ENCODE assay signal across 1 cellular context in the genomic region with DNA sequence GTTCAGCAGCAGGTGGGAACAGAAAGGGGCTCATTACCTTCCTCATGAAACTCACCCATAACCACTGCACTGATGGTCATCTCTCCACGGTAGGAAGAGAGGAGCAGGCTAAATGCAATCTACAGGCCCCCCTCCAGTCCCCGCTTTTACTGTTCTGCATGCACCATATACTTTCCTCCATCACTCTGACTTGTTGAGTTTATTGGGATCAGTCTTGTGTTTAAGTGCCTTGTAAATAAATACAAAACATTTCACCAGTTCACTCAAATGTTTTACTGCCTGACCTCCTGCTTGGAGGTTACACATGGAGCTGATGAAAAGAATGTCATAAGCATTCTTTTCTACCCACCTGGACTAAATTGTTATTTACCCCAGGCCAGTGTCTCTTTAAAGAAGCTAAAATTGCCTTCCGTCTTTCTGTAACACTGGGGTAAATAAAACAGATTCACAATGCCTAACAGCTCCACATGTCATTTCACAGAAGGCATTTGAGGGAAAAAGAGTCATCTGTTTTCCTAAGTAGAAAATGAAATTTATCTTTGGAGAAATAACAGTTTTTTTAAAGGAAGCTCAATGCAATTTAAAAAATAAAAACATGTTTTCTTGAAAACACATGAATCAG.
A peak's percentile ranks its signal among the peaks of the same experiment; 100 is the strongest.
TF ChIP-seq lines count a peak whose summit lies in the region.

No MANE protein-coding gene starts in this region.

TF ChIP-seq in HEK293, 187 proteins besides CTCF, POLR2A, EP300 and RAD21 (continued from another document and continues in another):
- TF ChIP-seq, protein P1, sequence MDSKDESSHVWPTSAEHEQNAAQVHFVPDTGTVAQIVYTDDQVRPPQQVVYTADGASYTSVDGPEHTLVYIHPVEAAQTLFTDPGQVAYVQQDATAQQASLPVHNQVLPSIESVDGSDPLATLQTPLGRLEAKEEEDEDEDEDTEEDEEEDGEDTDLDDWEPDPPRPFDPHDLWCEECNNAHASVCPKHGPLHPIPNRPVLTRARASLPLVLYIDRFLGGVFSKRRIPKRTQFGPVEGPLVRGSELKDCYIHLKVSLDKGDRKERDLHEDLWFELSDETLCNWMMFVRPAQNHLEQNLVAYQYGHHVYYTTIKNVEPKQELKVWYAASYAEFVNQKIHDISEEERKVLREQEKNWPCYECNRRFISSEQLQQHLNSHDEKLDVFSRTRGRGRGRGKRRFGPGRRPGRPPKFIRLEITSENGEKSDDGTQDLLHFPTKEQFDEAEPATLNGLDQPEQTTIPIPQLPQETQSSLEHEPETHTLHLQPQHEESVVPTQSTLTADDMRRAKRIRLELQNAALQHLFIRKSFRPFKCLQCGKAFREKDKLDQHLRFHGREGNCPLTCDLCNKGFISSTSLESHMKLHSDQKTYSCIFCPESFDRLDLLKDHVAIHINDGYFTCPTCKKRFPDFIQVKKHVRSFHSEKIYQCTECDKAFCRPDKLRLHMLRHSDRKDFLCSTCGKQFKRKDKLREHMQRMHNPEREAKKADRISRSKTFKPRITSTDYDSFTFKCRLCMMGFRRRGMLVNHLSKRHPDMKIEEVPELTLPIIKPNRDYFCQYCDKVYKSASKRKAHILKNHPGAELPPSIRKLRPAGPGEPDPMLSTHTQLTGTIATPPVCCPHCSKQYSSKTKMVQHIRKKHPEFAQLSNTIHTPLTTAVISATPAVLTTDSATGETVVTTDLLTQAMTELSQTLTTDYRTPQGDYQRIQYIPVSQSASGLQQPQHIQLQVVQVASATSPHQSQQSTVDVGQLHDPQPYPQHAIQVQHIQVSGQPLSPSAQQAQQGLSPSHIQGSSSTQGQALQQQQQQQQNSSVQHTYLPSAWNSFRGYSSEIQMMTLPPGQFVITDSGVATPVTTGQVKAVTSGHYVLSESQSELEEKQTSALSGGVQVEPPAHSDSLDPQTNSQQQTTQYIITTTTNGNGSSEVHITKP (tag by site-specific recombination; IDR thresholded peaks at IDR 0.05) = no peak
- TF ChIP-seq ZNF24 (tag by site-specific recombination; IDR thresholded peaks at IDR 0.05) (peak; percentile 95), SALL2 (tag by site-specific recombination; IDR thresholded peaks at IDR 0.05; ENCODE audit: borderline replicate concordance) (no peak), ZNF626 (tag by site-specific recombination; IDR thresholded peaks at IDR 0.05) (peak; percentile 47; the same call in 1 of the 2 replicates), ZBTB21 (tag by site-specific recombination; IDR thresholded peaks at IDR 0.05) (no peak), FEZF1 (tag by site-specific recombination; IDR thresholded peaks at IDR 0.05) (peak; percentile 99), ZNF146 (tag by site-specific recombination; IDR thresholded peaks at IDR 0.05) (no peak; the same call in 1 of the 2 replicates), ZNF10 (tag by site-specific recombination; IDR thresholded peaks at IDR 0.05) (peak; percentile 57), ZNF23 (tag by site-specific recombination; IDR thresholded peaks at IDR 0.05; ENCODE audit: borderline replicate concordance) (no peak), ZNF169 (tag by site-specific recombination; IDR thresholded peaks at IDR 0.05) (no peak), GLIS1 (tag by site-specific recombination; IDR thresholded peaks at IDR 0.05) (peak; percentile 99), ZNF830 (tag by site-specific recombination; IDR thresholded peaks at IDR 0.05; ENCODE audit: low read depth) (no peak), ZNF48 (tag by site-specific recombination; IDR thresholded peaks at IDR 0.05) (no peak), ZNF350 (tag by site-specific recombination; IDR thresholded peaks at IDR 0.05) (no peak), ZNF677 (tag by site-specific recombination; IDR thresholded peaks at IDR 0.05) (no peak), ZNF112 (tag by site-specific recombination; IDR thresholded peaks at IDR 0.05) (no peak), ZNF302 (tag by site-specific recombination; IDR thresholded peaks at IDR 0.05; ENCODE audit: low read depth) (0 out of 2 replicates have a peak, but pooled peaks have one; percentile 49), ZFHX2 (tag by site-specific recombination; conservative IDR thresholded peaks at IDR 0.05) (0 out of 2 replicates have a peak, but pooled peaks have one; percentile 24), ZNF510 (tag by site-specific recombination; IDR thresholded peaks at IDR 0.05; ENCODE audit: insufficient replicate concordance) (no peak), ZFP3 (tag by site-specific recombination; IDR thresholded peaks at IDR 0.05; ENCODE audit: low read depth) (no peak), WT1 (tag by site-specific recombination; IDR thresholded peaks at IDR 0.05) (peak; percentile 35; the same call in 1 of the 2 replicates), YY1 (tag by site-specific recombination; IDR thresholded peaks at IDR 0.05) (peak; percentile 70), BCL11A (tag by site-specific recombination; IDR thresholded peaks at IDR 0.05; ENCODE audit: low read depth) (peak; percentile 32; the same call in 1 of the 2 replicates), OVOL3 (tag by site-specific recombination; IDR thresholded peaks at IDR 0.05) (peak; percentile 96), ZNF239 (tag by site-specific recombination; IDR thresholded peaks at IDR 0.05) (no peak), ZNF610 (tag by site-specific recombination; IDR thresholded peaks at IDR 0.05; ENCODE audit: borderline replicate concordance) (peak; percentile 93; the same call in 1 of the 2 replicates), ZNF76 (tag by site-specific recombination; IDR thresholded peaks at IDR 0.05; ENCODE audit: borderline replicate concordance, low read depth) (no peak), KLF10 (tag by site-specific recombination; IDR thresholded peaks at IDR 0.05) (peak; percentile 87), ZNF654 (tag by site-specific recombination; IDR thresholded peaks at IDR 0.05; ENCODE audit: low read depth) (no peak), ZFP41 (tag by site-specific recombination; IDR thresholded peaks at IDR 0.05; ENCODE audit: borderline replicate concordance) (no peak), ZBTB8A (tag by site-specific recombination; IDR thresholded peaks at IDR 0.05) (peak; percentile 79)
- TF ChIP-seq, protein P2, sequence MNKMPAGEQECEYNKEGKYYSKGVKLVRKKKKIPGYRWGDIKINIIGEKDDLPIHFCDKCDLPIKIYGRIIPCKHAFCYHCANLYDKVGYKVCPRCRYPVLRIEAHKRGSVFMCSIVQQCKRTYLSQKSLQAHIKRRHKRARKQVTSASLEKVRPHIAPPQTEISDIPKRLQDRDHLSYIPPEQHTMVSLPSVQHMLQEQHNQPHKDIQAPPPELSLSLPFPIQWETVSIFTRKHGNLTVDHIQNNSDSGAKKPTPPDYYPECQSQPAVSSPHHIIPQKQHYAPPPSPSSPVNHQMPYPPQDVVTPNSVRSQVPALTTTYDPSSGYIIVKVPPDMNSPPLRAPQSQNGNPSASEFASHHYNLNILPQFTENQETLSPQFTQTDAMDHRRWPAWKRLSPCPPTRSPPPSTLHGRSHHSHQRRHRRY (tag by site-specific recombination; IDR thresholded peaks at IDR 0.05) = peak; percentile 90
- TF ChIP-seq, protein P3, sequence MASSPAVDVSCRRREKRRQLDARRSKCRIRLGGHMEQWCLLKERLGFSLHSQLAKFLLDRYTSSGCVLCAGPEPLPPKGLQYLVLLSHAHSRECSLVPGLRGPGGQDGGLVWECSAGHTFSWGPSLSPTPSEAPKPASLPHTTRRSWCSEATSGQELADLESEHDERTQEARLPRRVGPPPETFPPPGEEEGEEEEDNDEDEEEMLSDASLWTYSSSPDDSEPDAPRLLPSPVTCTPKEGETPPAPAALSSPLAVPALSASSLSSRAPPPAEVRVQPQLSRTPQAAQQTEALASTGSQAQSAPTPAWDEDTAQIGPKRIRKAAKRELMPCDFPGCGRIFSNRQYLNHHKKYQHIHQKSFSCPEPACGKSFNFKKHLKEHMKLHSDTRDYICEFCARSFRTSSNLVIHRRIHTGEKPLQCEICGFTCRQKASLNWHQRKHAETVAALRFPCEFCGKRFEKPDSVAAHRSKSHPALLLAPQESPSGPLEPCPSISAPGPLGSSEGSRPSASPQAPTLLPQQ (tag by site-specific recombination; IDR thresholded peaks at IDR 0.05) = peak; percentile 60
- TF ChIP-seq, protein P4, sequence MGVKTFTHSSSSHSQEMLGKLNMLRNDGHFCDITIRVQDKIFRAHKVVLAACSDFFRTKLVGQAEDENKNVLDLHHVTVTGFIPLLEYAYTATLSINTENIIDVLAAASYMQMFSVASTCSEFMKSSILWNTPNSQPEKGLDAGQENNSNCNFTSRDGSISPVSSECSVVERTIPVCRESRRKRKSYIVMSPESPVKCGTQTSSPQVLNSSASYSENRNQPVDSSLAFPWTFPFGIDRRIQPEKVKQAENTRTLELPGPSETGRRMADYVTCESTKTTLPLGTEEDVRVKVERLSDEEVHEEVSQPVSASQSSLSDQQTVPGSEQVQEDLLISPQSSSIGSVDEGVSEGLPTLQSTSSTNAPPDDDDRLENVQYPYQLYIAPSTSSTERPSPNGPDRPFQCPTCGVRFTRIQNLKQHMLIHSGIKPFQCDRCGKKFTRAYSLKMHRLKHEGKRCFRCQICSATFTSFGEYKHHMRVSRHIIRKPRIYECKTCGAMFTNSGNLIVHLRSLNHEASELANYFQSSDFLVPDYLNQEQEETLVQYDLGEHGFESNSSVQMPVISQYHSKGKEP (tag by site-specific recombination; IDR thresholded peaks at IDR 0.05) = peak; percentile 99
- TF ChIP-seq, protein P5, sequence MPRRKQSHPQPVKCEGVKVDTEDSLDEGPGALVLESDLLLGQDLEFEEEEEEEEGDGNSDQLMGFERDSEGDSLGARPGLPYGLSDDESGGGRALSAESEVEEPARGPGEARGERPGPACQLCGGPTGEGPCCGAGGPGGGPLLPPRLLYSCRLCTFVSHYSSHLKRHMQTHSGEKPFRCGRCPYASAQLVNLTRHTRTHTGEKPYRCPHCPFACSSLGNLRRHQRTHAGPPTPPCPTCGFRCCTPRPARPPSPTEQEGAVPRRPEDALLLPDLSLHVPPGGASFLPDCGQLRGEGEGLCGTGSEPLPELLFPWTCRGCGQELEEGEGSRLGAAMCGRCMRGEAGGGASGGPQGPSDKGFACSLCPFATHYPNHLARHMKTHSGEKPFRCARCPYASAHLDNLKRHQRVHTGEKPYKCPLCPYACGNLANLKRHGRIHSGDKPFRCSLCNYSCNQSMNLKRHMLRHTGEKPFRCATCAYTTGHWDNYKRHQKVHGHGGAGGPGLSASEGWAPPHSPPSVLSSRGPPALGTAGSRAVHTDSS (tag by site-specific recombination; IDR thresholded peaks at IDR 0.05) = peak; percentile 67
- TF ChIP-seq, protein P6, sequence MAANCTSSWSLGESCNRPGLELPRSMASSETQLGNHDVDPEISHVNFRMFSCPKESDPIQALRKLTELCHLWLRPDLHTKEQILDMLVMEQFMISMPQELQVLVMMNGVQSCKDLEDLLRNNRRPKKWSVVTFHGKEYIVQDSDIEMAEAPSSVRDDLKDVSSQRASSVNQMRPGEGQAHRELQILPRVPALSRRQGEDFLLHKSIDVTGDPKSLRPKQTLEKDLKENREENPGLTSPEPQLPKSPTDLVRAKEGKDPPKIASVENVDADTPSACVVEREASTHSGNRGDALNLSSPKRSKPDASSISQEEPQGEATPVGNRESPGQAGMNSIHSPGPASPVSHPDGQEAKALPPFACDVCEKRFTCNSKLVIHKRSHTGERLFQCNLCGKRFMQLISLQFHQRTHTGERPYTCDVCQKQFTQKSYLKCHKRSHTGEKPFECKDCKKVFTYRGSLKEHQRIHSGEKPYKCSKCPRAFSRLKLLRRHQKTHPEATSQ (tag by site-specific recombination; IDR thresholded peaks at IDR 0.05) = no peak
- TF ChIP-seq, protein P7, sequence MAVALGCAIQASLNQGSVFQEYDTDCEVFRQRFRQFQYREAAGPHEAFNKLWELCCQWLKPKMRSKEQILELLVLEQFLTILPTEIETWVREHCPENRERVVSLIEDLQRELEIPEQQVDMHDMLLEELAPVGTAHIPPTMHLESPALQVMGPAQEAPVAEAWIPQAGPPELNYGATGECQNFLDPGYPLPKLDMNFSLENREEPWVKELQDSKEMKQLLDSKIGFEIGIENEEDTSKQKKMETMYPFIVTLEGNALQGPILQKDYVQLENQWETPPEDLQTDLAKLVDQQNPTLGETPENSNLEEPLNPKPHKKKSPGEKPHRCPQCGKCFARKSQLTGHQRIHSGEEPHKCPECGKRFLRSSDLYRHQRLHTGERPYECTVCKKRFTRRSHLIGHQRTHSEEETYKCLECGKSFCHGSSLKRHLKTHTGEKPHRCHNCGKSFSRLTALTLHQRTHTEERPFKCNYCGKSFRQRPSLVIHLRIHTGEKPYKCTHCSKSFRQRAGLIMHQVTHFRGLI (tag by site-specific recombination; IDR thresholded peaks at IDR 0.05) = peak; percentile 69
- TF ChIP-seq, protein P8, sequence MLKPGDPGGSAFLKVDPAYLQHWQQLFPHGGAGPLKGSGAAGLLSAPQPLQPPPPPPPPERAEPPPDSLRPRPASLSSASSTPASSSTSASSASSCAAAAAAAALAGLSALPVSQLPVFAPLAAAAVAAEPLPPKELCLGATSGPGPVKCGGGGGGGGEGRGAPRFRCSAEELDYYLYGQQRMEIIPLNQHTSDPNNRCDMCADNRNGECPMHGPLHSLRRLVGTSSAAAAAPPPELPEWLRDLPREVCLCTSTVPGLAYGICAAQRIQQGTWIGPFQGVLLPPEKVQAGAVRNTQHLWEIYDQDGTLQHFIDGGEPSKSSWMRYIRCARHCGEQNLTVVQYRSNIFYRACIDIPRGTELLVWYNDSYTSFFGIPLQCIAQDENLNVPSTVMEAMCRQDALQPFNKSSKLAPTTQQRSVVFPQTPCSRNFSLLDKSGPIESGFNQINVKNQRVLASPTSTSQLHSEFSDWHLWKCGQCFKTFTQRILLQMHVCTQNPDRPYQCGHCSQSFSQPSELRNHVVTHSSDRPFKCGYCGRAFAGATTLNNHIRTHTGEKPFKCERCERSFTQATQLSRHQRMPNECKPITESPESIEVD (tag by site-specific recombination; IDR thresholded peaks at IDR 0.05) = peak; percentile 99
- TF ChIP-seq, protein P9, sequence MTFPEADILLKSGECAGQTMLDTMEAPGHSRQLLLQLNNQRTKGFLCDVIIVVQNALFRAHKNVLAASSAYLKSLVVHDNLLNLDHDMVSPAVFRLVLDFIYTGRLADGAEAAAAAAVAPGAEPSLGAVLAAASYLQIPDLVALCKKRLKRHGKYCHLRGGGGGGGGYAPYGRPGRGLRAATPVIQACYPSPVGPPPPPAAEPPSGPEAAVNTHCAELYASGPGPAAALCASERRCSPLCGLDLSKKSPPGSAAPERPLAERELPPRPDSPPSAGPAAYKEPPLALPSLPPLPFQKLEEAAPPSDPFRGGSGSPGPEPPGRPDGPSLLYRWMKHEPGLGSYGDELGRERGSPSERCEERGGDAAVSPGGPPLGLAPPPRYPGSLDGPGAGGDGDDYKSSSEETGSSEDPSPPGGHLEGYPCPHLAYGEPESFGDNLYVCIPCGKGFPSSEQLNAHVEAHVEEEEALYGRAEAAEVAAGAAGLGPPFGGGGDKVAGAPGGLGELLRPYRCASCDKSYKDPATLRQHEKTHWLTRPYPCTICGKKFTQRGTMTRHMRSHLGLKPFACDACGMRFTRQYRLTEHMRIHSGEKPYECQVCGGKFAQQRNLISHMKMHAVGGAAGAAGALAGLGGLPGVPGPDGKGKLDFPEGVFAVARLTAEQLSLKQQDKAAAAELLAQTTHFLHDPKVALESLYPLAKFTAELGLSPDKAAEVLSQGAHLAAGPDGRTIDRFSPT (tag by site-specific recombination; IDR thresholded peaks at IDR 0.05) = peak; percentile 82
- TF ChIP-seq, protein P10, sequence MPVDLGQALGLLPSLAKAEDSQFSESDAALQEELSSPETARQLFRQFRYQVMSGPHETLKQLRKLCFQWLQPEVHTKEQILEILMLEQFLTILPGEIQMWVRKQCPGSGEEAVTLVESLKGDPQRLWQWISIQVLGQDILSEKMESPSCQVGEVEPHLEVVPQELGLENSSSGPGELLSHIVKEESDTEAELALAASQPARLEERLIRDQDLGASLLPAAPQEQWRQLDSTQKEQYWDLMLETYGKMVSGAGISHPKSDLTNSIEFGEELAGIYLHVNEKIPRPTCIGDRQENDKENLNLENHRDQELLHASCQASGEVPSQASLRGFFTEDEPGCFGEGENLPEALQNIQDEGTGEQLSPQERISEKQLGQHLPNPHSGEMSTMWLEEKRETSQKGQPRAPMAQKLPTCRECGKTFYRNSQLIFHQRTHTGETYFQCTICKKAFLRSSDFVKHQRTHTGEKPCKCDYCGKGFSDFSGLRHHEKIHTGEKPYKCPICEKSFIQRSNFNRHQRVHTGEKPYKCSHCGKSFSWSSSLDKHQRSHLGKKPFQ (tag by site-specific recombination; IDR thresholded peaks at IDR 0.05) = peak; percentile 97
